ENCODE assay signal across 8 cellular contexts in the genomic region with DNA sequence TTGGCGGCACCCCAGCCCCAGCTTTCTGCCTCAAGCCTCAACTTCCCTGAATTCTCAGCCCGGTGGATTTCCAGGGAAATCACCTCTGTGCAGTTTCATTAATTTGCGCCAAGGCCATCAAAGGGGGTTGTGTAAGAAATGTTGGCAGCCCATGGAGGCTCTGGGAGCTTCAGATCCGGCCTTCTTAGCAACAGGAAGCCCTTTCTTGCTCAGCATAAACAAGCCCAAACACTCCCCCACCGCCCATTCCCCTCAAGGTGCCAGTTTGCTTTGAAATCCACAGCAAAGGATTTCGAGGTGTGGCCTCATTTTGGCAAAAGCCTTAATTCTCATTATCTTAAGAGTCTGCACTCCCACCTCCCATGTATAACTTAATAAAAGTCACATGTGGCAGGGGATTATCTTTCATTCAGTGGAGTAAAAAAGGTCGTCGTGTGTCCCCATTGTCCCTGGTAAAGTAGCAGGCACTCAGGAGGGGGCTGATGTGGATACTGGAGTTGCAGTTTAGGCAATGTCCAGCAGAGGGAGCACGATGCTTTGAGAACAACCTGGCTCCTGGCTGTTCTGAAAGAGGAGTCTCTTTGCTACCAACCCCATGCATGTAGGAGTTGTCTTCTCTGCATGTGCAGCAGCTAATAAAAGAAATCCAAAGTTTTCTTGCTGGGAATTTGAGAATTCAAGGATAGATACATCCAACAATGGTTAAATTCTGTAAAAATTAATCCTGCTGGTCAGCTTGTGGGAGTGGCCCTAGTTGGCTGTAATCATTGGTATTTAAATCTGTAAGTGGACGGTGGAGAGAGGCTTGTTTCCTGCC. TPM values are rescaled to one million over a fixed set of nuclear protein-coding genes. Genes with fewer than 3 reads are reported as not detected.
DNase-seq lines count a peak whose midpoint lies in the region; ATAC-seq and TF ChIP-seq lines count a peak whose summit lies in the region.

No MANE protein-coding gene starts in this region.

- no peak overlapping the region for H3K4me2 ChIP-seq in SU-DHL-6 (ENCODE audit: low read depth, low read length, poor library complexity, severe bottlenecking)

- H3K27ac ChIP-seq in HEK293 (ENCODE audit: extremely low read depth, low read depth, low read length) (no peak overlapping the region), SU-DHL-6 (ENCODE audit: low read depth, low read length) (no peak overlapping the region), heart right ventricle (no peak overlapping the region)

- no peak overlapping the region for H3K4me3 ChIP-seq in HEK293 (ENCODE audit: low read depth, low read length)
- no peak overlapping the region for H3K4me3 ChIP-seq in SU-DHL-6 (ENCODE audit: insufficient read depth, low read length, poor library complexity, severe bottlenecking)
- H3K4me3 ChIP-seq in heart right ventricle: no peak overlapping the region

- peak; percentile 47; the same call in 1 of the 2 replicates for TF ChIP-seq CTCF in HEK293 (tag by site-specific recombination; IDR thresholded peaks at IDR 0.05)
- TF ChIP-seq CTCF in SU-DHL-6 (IDR thresholded peaks at IDR 0.05; ENCODE audit: insufficient read depth, low read length, poor library complexity, severe bottlenecking): peak; percentile 85
- TF ChIP-seq CTCF in heart right ventricle (IDR thresholded peaks at IDR 0.05): peak; percentile 82 to 95 (median 93)

- H2AFZ ChIP-seq in SU-DHL-6 (ENCODE audit: low read depth, low read length, severe bottlenecking): no peak overlapping the region

- H3K9me3 ChIP-seq in HEK293 (ENCODE audit: control insufficient read depth, insufficient read depth, low read depth, low read length): no peaks in the 10 kb centered on the region
- no peaks in the 10 kb centered on the region for H3K9me3 ChIP-seq in SU-DHL-6 (ENCODE audit: insufficient read depth, low read length)
- H3K9me3 ChIP-seq in heart right ventricle: peaks cover 0 to 6% (median 0%) of the 10 kb centered on the region in 11 donors

- POLR2A ChIA-PET in HEK293 (lab: Yijun Ruan, JAX): no interaction called here

- H3F3A ChIP-seq in SU-DHL-6 (ENCODE audit: insufficient read depth): no peaks in the 10 kb centered on the region

- WGBS in heart right ventricle, 2 donors: 33 to 37% methylated on average over 10 of the region's 10 CpGs

- ATAC-seq in heart right ventricle (peak; percentile 66 to 91 (median 86)), HG02970 (IDR thresholded peaks at IDR 0.05; ENCODE audit: low FRiP score, unreplicated experiment) (no peak)

- no peak overlapping the region for H3K9ac ChIP-seq in SU-DHL-6 (ENCODE audit: low read length)

- H4K20me1 ChIP-seq in SU-DHL-6 (ENCODE audit: low read depth, low read length): no peaks in the 10 kb centered on the region

- H3K79me2 ChIP-seq in SU-DHL-6 (ENCODE audit: insufficient read depth, low read length): no peaks in the 10 kb centered on the region

- CTCF ChIA-PET in HEK293 (lab: Yijun Ruan, JAX): interaction anchor here (0.5 to 3.1 kb wide), 17 partner anchors 10 to 1482 kb away, joined by 3 to 30 read pairs (median 4); no protein-coding TSS in a partner anchor

- H3K4me1 ChIP-seq in HEK293 (ENCODE audit: control insufficient read depth, insufficient read depth, low read length): no peaks in the 10 kb centered on the region
- peaks cover 0 to 8% (median 0%) of the 10 kb centered on the region in 9 donors for H3K4me1 ChIP-seq in heart right ventricle

- peak; percentile 68 for DNase-seq in GM04504 (ENCODE audit: low read depth)
- peak; percentile 77 for DNase-seq in NCI-H1048 (lab: John Stamatoyannopoulos, UW)
- DNase-seq in activated naive CD8-positive, alpha-beta T cell treated with anti-CD3 and anti-CD28 coated beads, Interleukin-2, amount 50 U/mL, for 16 hours (ENCODE audit: low read depth, low spot score): peak; percentile 65
- peak; percentile 43 to 84 for DNase-seq in heart right ventricle
- DNase-seq in pulmonary artery endothelial cell (ENCODE audit: low read depth, low spot score): peak; percentile 39

- intact Hi-C loops in heart right ventricle (cut with DNase I): loop anchor here (1.0 to 10.0 kb wide), 10 partner anchors 331 to 746 kb away; no protein-coding TSS in a partner anchor

- no peaks in the 10 kb centered on the region for H3K9me2 ChIP-seq in SU-DHL-6 (replicated peaks; ENCODE audit: insufficient read depth, low read length)

- H3K27me3 ChIP-seq in SU-DHL-6 (ENCODE audit: low read length): no peaks in the 10 kb centered on the region
- no peaks in the 10 kb centered on the region for H3K27me3 ChIP-seq in heart right ventricle

- H3K36me3 ChIP-seq in HEK293 (ENCODE audit: control insufficient read depth in 2 of 2, insufficient read depth in 1 of 2, low read length in 2 of 2) (no peaks in the 10 kb centered on the region), SU-DHL-6 (ENCODE audit: low read length) (no peaks in the 10 kb centered on the region), heart right ventricle (no peaks in the 10 kb centered on the region)

TF ChIP-seq in HEK293, 187 proteins besides CTCF, POLR2A, EP300 and RAD21:
- TF ChIP-seq ZFP3 (tag by site-specific recombination; IDR thresholded peaks at IDR 0.05; ENCODE audit: low read depth) (peak; percentile 34; the same call in 1 of the 2 replicates), ZSCAN5A (tag by site-specific recombination; IDR thresholded peaks at IDR 0.05) (no peak), ZNF2 (tag by site-specific recombination; IDR thresholded peaks at IDR 0.05) (0 out of 2 replicates have a peak, but pooled peaks have one; percentile 28), GLIS2 (tag by site-specific recombination; IDR thresholded peaks at IDR 0.05) (no peak), ZNF654 (tag by site-specific recombination; IDR thresholded peaks at IDR 0.05; ENCODE audit: low read depth) (peak; percentile 83), ZNF792 (tag by site-specific recombination; IDR thresholded peaks at IDR 0.05) (no peak), MYNN (tag by site-specific recombination; IDR thresholded peaks at IDR 0.05; ENCODE audit: borderline replicate concordance) (no peak), ZNF837 (tag by site-specific recombination; IDR thresholded peaks at IDR 0.05) (no peak), ZNF341 (tag by site-specific recombination; IDR thresholded peaks at IDR 0.05; ENCODE audit: low read depth) (peak; percentile 71), ZNF677 (tag by site-specific recombination; IDR thresholded peaks at IDR 0.05) (no peak), ZNF626 (tag by site-specific recombination; IDR thresholded peaks at IDR 0.05) (no peak), ZNF221 (tag by site-specific recombination; IDR thresholded peaks at IDR 0.05; ENCODE audit: borderline replicate concordance) (no peak), ZNF660 (tag by site-specific recombination; IDR thresholded peaks at IDR 0.05) (0 out of 2 replicates have a peak, but pooled peaks have one; percentile 37), ZNF571 (tag by site-specific recombination; IDR thresholded peaks at IDR 0.05) (no peak), ZNF548 (tag by site-specific recombination; IDR thresholded peaks at IDR 0.05) (no peak), TRIM28 (IDR thresholded peaks at IDR 0.05; ENCODE audit: borderline replicate concordance, low read length) (0 out of 2 replicates have a peak, but pooled peaks have one; percentile 43), ZNF121 (tag by site-specific recombination; IDR thresholded peaks at IDR 0.05) (no peak), ZSCAN16 (tag by site-specific recombination; IDR thresholded peaks at IDR 0.05) (no peak), ZBTB17 (tag by site-specific recombination; IDR thresholded peaks at IDR 0.05) (no peak), ZNF184 (tag by site-specific recombination; IDR thresholded peaks at IDR 0.05) (no peak), ZNF26 (tag by site-specific recombination; IDR thresholded peaks at IDR 0.05) (no peak), ZSCAN30 (tag by site-specific recombination; IDR thresholded peaks at IDR 0.05) (peak; percentile 81; the same call in 1 of the 2 replicates), ZNF404 (tag by site-specific recombination; IDR thresholded peaks at IDR 0.05) (no peak), ZFP41 (tag by site-specific recombination; IDR thresholded peaks at IDR 0.05; ENCODE audit: borderline replicate concordance) (no peak)
TF ChIP-seq in HEK293: peak in this region for 7.

RNA-seq across cellular contexts. Expression of gene EBLN2, which starts 39.5 kb away (rescaled TPM):
- total RNA-seq in heart right ventricle (1 to 10 TPM in 8 of 10 donors, under 1 TPM in 2; 0.88 to 2.0 (median 1.3) TPM), pulmonary artery endothelial cell (4.2 and 6.7 TPM in 2 replicates)
- polyA plus RNA-seq in heart right ventricle: under 1 TPM; 0.28 to 0.80 TPM
